ENCODE assay signal across 8 cellular contexts in the genomic region with DNA sequence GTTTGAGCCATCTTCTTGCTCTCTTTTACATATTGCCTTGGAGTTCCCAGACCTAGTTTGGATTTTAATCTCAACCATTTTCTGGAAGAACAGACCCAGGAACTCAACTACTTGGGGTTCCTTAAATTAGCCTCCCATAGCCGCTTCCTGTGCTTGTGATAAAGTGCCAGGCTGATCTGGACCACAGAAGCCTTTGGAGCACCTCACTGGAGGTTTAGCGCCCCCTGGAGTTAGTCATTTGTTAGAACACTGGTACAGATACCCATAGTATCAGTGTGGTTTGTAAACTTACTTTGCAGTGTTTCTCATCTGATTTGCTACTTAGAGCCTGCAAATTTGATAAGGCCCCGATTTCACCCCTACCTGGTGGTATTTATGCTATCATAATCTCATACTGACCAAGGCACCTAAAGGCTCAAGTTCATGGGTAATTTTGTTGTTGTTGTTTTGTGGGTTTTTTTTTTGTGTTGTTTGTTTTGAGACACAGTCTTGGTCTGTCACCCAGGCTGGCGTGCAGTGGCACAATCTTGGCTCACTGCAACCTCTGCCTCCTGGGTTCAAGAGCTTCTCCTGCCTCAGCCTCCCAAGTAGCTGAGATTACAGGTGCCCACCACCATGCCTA. TPM values are rescaled to one million over a fixed set of nuclear protein-coding genes. Genes with fewer than 3 reads are reported as not detected.
A peak's percentile ranks its signal among the peaks of the same experiment; 100 is the strongest.
DNase-seq lines count a peak whose midpoint lies in the region; ATAC-seq and TF ChIP-seq lines count a peak whose summit lies in the region.

No MANE protein-coding gene starts in this region.

- peaks cover 26% of the 10 kb centered on the region for H3K36me3 Mint-ChIP-seq in activated T-helper 1 cell treated with anti-CD3 and anti-CD28 coated beads, Interleukin-12 subunit alpha, Interleukin-12 subunit beta, Interleukin-2, Interleukin-4 antibody, amounts not matched to agents 30 ng/mL and 10 ng/mL and 1 ng/mL, durations not matched to agents 14 hours and 24 hours and 36 hours (ENCODE audit: low read depth)

- peak overlapping the region; percentile 53 for H3K27ac Mint-ChIP-seq in activated T-helper 1 cell treated with anti-CD3 and anti-CD28 coated beads, Interleukin-12 subunit alpha, Interleukin-12 subunit beta, Interleukin-2, Interleukin-4 antibody, amounts not matched to agents 30 ng/mL and 10 ng/mL and 1 ng/mL, durations not matched to agents 14 hours and 24 hours and 36 hours

- H3K79me2 ChIP-seq in MM.1S (ENCODE audit: low read length) = peaks cover 11% of the 10 kb centered on the region

- no peaks in the 10 kb centered on the region for H4K20me1 ChIP-seq in MM.1S (ENCODE audit: insufficient read depth, low read length)

- H3K4me2 ChIP-seq in MM.1S (ENCODE audit: low read depth, low read length) = no peak overlapping the region

- H3K9ac ChIP-seq in MM.1S (ENCODE audit: low read length) = no peak overlapping the region

- H3K4me3 ChIP-seq in MM.1S (ENCODE audit: low read length) (no peak overlapping the region), RWPE2 (ENCODE audit: severe bottlenecking) (no peak overlapping the region), tibial artery (no peak overlapping the region)

- H3K4me1 ChIP-seq in MM.1S (ENCODE audit: low read length) (peaks cover 5% of the 10 kb centered on the region; the same call in 1 of the 2 replicates), RWPE2 (ENCODE audit: insufficient read depth, poor library complexity, severe bottlenecking) (no peaks in the 10 kb centered on the region), tibial artery (peaks cover 0 to 23% (median 16%) of the 10 kb centered on the region in 4 donors)

- no peaks in the 10 kb centered on the region for H3K27me3 Mint-ChIP-seq in activated T-helper 1 cell treated with anti-CD3 and anti-CD28 coated beads, Interleukin-12 subunit alpha, Interleukin-12 subunit beta, Interleukin-2, Interleukin-4 antibody, amounts not matched to agents 30 ng/mL and 10 ng/mL and 1 ng/mL, durations not matched to agents 14 hours and 24 hours and 36 hours (ENCODE audit: insufficient read depth)

- peak; percentile 86 for DNase-seq in GM03348 (ENCODE audit: low spot score)
- DNase-seq in MM.1S = peak; percentile 69
- DNase-seq in RWPE2 (ENCODE audit: low spot score) = no peak
- DNase-seq in activated T-helper 1 cell treated with anti-CD3 and anti-CD28 coated beads, Interleukin-12 subunit alpha, Interleukin-12 subunit beta, Interleukin-2, Interleukin-4 antibody, amounts not matched to agents 30 ng/mL and 10 ng/mL and 1 ng/mL, durations not matched to agents 14 hours and 24 hours and 36 hours (ENCODE audit: low spot score) = peak; percentile 70
- DNase-seq in fibroblast of the conjunctiva (ENCODE audit: low read depth) = peak; percentile 73
- DNase-seq in omental fat pad (ENCODE audit: low spot score) = no peak
- DNase-seq in tibial artery = peak in 1 of 2 donors; percentile 63

- H3K4me3 Mint-ChIP-seq in activated T-helper 1 cell treated with anti-CD3 and anti-CD28 coated beads, Interleukin-12 subunit alpha, Interleukin-12 subunit beta, Interleukin-2, Interleukin-4 antibody, amounts not matched to agents 30 ng/mL and 10 ng/mL and 1 ng/mL, durations not matched to agents 14 hours and 24 hours and 36 hours = peak overlapping the region; percentile 53

- no peak overlapping the region for H2AFZ ChIP-seq in MM.1S (ENCODE audit: low read length)

- H3K9me2 ChIP-seq in MM.1S (replicated peaks; ENCODE audit: insufficient read depth, low read length) = no peaks in the 10 kb centered on the region

- intact Hi-C loops in activated T-helper 1 cell treated with anti-CD3 and anti-CD28 coated beads, Interleukin-12 subunit alpha, Interleukin-12 subunit beta, Interleukin-2, Interleukin-4 antibody, amounts not matched to agents 30 ng/mL and 10 ng/mL and 1 ng/mL, durations not matched to agents 14 hours and 24 hours and 36 hours (cut with micrococcal nuclease) = loop anchor here (1.0 to 10.0 kb wide), 7 partner anchors 11 to 389 kb away; partner anchors contain the start of gene ACADS
- intact Hi-C loops in tibial artery (cut with DNase I; ENCODE audit: low total_unique reads) = loop anchor here (5.0 to 10.0 kb wide), 3 partner anchors 67 to 261 kb away; partner anchors contain the start of genes HNF1A and POP5

- H3K4me1 Mint-ChIP-seq in activated T-helper 1 cell treated with anti-CD3 and anti-CD28 coated beads, Interleukin-12 subunit alpha, Interleukin-12 subunit beta, Interleukin-2, Interleukin-4 antibody, amounts not matched to agents 30 ng/mL and 10 ng/mL and 1 ng/mL, durations not matched to agents 14 hours and 24 hours and 36 hours (ENCODE audit: low read depth) = peaks cover 46% of the 10 kb centered on the region

- H3K27me3 ChIP-seq in MM.1S (replicated peaks; ENCODE audit: insufficient read depth, low read length) (no peaks in the 10 kb centered on the region), RWPE2 (ENCODE audit: insufficient read depth, poor library complexity, severe bottlenecking) (no peaks in the 10 kb centered on the region), tibial artery (no peaks in the 10 kb centered on the region)

- H3K27ac ChIP-seq in MM.1S (ENCODE audit: low read length) = no peak overlapping the region
- H3K27ac ChIP-seq in RWPE2 (ENCODE audit: poor library complexity, severe bottlenecking) = no peak overlapping the region
- no peak overlapping the region for H3K27ac ChIP-seq in tibial artery

- TF ChIP-seq CTCF in MM.1S (IDR thresholded peaks at IDR 0.05; ENCODE audit: low read length) = peak; percentile 68
- TF ChIP-seq CTCF in RWPE2 (IDR thresholded peaks at IDR 0.05; ENCODE audit: poor library complexity, severe bottlenecking) = peak; percentile 88
- TF ChIP-seq CTCF in omental fat pad (IDR thresholded peaks at IDR 0.05) = peak in 2 of 3 donors; percentile 15 to 43
- TF ChIP-seq CTCF in tibial artery (IDR thresholded peaks at IDR 0.05) = peak; percentile 79 to 87

- no peak for TF ChIP-seq POLR2A in GM18505 (IDR thresholded peaks at IDR 0.05; ENCODE audit: borderline replicate concordance, extremely low read depth, insufficient read depth, insufficient read length)

- ATAC-seq in RWPE2 (ENCODE audit: low read depth) = peak; percentile 53
- no peak for ATAC-seq in omental fat pad (ENCODE audit: low FRiP score)
- no peak for ATAC-seq in GM18505 (IDR thresholded peaks at IDR 0.05; ENCODE audit: unreplicated experiment)

- H3K36me3 ChIP-seq in MM.1S (replicated peaks; ENCODE audit: insufficient read depth, low read length) (no peaks in the 10 kb centered on the region), RWPE2 (ENCODE audit: low read depth) (peaks cover 65% of the 10 kb centered on the region), tibial artery (peaks cover 31 to 59% (median 45%) of the 10 kb centered on the region in 3 donors)

- H3K9me3 Mint-ChIP-seq in activated T-helper 1 cell treated with anti-CD3 and anti-CD28 coated beads, Interleukin-12 subunit alpha, Interleukin-12 subunit beta, Interleukin-2, Interleukin-4 antibody, amounts not matched to agents 30 ng/mL and 10 ng/mL and 1 ng/mL, durations not matched to agents 14 hours and 24 hours and 36 hours = no peaks in the 10 kb centered on the region

- H3K9me3 ChIP-seq in MM.1S (replicated peaks; ENCODE audit: insufficient read depth, low read length) (no peaks in the 10 kb centered on the region), RWPE2 (ENCODE audit: severe bottlenecking) (no peaks in the 10 kb centered on the region), tibial artery (no peaks in the 10 kb centered on the region)

- no peaks in the 10 kb centered on the region for H3F3A ChIP-seq in MM.1S (ENCODE audit: insufficient read depth, low read length)

RNA-seq across cellular contexts. Expression of gene UNC119B, which starts 3.7 kb away (rescaled TPM):
- 24.2 and 24.6 TPM in 2 replicates for total RNA-seq in activated T-helper 1 cell treated with anti-CD3 and anti-CD28 coated beads, Interleukin-12 subunit alpha, Interleukin-12 subunit beta, Interleukin-2, Interleukin-4 antibody, amounts not matched to agents 30 ng/mL and 10 ng/mL and 1 ng/mL, durations not matched to agents 14 hours and 24 hours and 36 hours
- 10 to 100 TPM; 19.6 to 38.1 (median 21.8) TPM for total RNA-seq in omental fat pad

RNA-seq across cellular contexts. Expression of gene ACADS, which starts 11.7 kb away (rescaled TPM):
- 10.8 and 11.1 TPM in 2 replicates for total RNA-seq in activated T-helper 1 cell treated with anti-CD3 and anti-CD28 coated beads, Interleukin-12 subunit alpha, Interleukin-12 subunit beta, Interleukin-2, Interleukin-4 antibody, amounts not matched to agents 30 ng/mL and 10 ng/mL and 1 ng/mL, durations not matched to agents 14 hours and 24 hours and 36 hours
- total RNA-seq in omental fat pad = 100 to 1,000 TPM in 2 of 4 donors, 10 to 100 TPM in 2; 57.4 to 147 (median 97.9) TPM

RNA-seq across cellular contexts. Expression of gene MLEC, which starts 27.0 kb away (rescaled TPM):
- 139 and 150 TPM in 2 replicates for total RNA-seq in activated T-helper 1 cell treated with anti-CD3 and anti-CD28 coated beads, Interleukin-12 subunit alpha, Interleukin-12 subunit beta, Interleukin-2, Interleukin-4 antibody, amounts not matched to agents 30 ng/mL and 10 ng/mL and 1 ng/mL, durations not matched to agents 14 hours and 24 hours and 36 hours
- total RNA-seq in omental fat pad = 100 to 1,000 TPM in 1 of 4 donors, 10 to 100 TPM in 3; 84.8 to 121 (median 91.7) TPM

Comparison
In these comparisons a context has a peak if more than half of its experiments do, and no peak if none do; other contexts are left out.
1. DNase-seq: peak in GM03348 (single experiment), MM.1S (single experiment), activated T-helper 1 cell treated with anti-CD3 and anti-CD28 coated beads, Interleukin-12 subunit alpha, Interleukin-12 subunit beta, Interleukin-2, Interleukin-4 antibody, amounts not matched to agents 30 ng/mL and 10 ng/mL and 1 ng/mL, durations not matched to agents 14 hours and 24 hours and 36 hours (single experiment) and fibroblast of the conjunctiva (single experiment); none in RWPE2 (single experiment) and omental fat pad (single experiment).
2. CTCF ChIP-seq: peak in every context shown above with its lines; median percentile 88 in RWPE2; 83 in tibial artery; 68 in MM.1S; 29 in omental fat pad.